ENCODE assay signal across 8 cellular contexts in genomic region chr1:153921080-153921802, GRCh38. TPM values are rescaled to one million over a fixed set of nuclear protein-coding genes. Genes with fewer than 3 reads are reported as not detected.
A peak's percentile ranks its signal among the peaks of the same experiment; 100 is the strongest.
DNase-seq lines count a peak whose midpoint lies in the region; ATAC-seq, FAIRE-seq and TF ChIP-seq lines count a peak whose summit lies in the region.

No MANE protein-coding gene starts in this region.

- no peak for DNase-seq in GM12891 (ENCODE audit: insufficient read length, low spot score)
- no peak for DNase-seq in fibroblast of villous mesenchyme (ENCODE audit: low read depth)
- no peak for DNase-seq in gastrocnemius medialis
- no peak for DNase-seq in AG08396 (ENCODE audit: low spot score)
- DNase-seq in effector CD8-positive, alpha-beta T cell (lab: John Stamatoyannopoulos, UW): no peak
- DNase-seq in NCI-H2171 (lab: John Stamatoyannopoulos, UW): no peak
- DNase-seq in hypothalamus (lab: John Stamatoyannopoulos, UW): no peak

- no peak for FAIRE-seq in GM12891 (lab: Jason Lieb, UNC)

- peak overlapping the region; percentile 88 for H3K4me3 ChIP-seq in fibroblast of villous mesenchyme (ENCODE audit: low read depth, low read length)
- peak overlapping the region; percentile 56 to 93 (median 89) for H3K4me3 ChIP-seq in gastrocnemius medialis

- H3K36me3 ChIP-seq in gastrocnemius medialis: no peaks in the 10 kb centered on the region

- TF ChIP-seq CTCF in fibroblast of villous mesenchyme (IDR thresholded peaks at IDR 0.05; ENCODE audit: insufficient read depth, low read depth, low read length) (no peak), gastrocnemius medialis (IDR thresholded peaks at IDR 0.05 in 4 of 5, conservative IDR thresholded peaks at IDR 0.05 in 1 of 5) (no peak)

- in situ Hi-C loops in gastrocnemius medialis (cut with MboI; ENCODE audit: low sequenced_read_pairs in 4 of 4): loop anchor here (10.0 to 25.0 kb wide), 2 partner anchors 64 to 109 kb away; partner anchors contain the start of gene RAB13 (in 1 of the 4)

- ATAC-seq in SK-N-SH treated with all-trans-retinoic acid at 6 μM for 48 hours (no peak), gastrocnemius medialis (no peak)

- intact Hi-C loops in gastrocnemius medialis (cut with DNase I; ENCODE audit: low total_unique reads): loop anchor here (5.0 kb wide), 3 partner anchors 66 to 124 kb away; partner anchors contain the start of gene RAB13

- no peaks in the 10 kb centered on the region for H3K9me3 ChIP-seq in gastrocnemius medialis

- TF ChIP-seq POLR2A in GM12891 (IDR thresholded peaks at IDR 0.05; ENCODE audit: low read depth, low read length): no peak
- TF ChIP-seq POLR2A in gastrocnemius medialis (IDR thresholded peaks at IDR 0.05): no peak

- H3K27me3 ChIP-seq in gastrocnemius medialis: no peaks in the 10 kb centered on the region

- peaks cover 50 to 53% of the 10 kb centered on the region in 2 donors for H3K4me1 ChIP-seq in gastrocnemius medialis

- peak overlapping the region; percentile 98 to 99 (median 98) for H3K27ac ChIP-seq in gastrocnemius medialis

TF ChIP-seq in GM12891, 5 proteins besides CTCF, POLR2A, EP300 and RAD21:
- TF ChIP-seq TAF1 (IDR thresholded peaks at IDR 0.05; ENCODE audit: low read depth, low read length) (no peak), SPI1 (IDR thresholded peaks at IDR 0.05; ENCODE audit: low read depth, low read length) (no peak), PAX5 (IDR thresholded peaks at IDR 0.05; ENCODE audit: insufficient read depth, low read length, severe bottlenecking) (no peak), POU2F2 (IDR thresholded peaks at IDR 0.05; ENCODE audit: low read depth, low read length) (no peak), POLR2AphosphoS5 (IDR thresholded peaks at IDR 0.05; ENCODE audit: low read depth, low read length) (0 out of 2 replicates have a peak, but pooled peaks have one; percentile 33)
TF ChIP-seq in GM12891: peak in this region for 1.

TF ChIP-seq in SK-N-SH treated with all-trans-retinoic acid at 6 μM for 48 hours, 23 proteins besides CTCF, POLR2A, EP300 and RAD21:
- peak; percentile 2; the same call in 1 of the 2 replicates for TF ChIP-seq ZC3H10 (CRISPR knock-in tag; IDR thresholded peaks at IDR 0.05)
- TF ChIP-seq CSDC2 (CRISPR knock-in tag; IDR thresholded peaks at IDR 0.05): no peak

RNA-seq across cellular contexts. Expression of gene GATAD2B, which starts 1.5 kb away (rescaled TPM):
- polyA plus RNA-seq in GM12891 (2012; ENCODE audit: low read depth, missing spikeins): 9.4 TPM
- total RNA-seq in fibroblast of villous mesenchyme (6.8 and 8.6 TPM in 2 replicates), gastrocnemius medialis (10 to 100 TPM; 22.0 to 40.7 (median 28.1) TPM)

RNA-seq across cellular contexts. Expression of gene DENND4B, which starts 25.3 kb away (rescaled TPM):
- 32.4 TPM for polyA plus RNA-seq in GM12891 (2012; ENCODE audit: low read depth, missing spikeins)
- total RNA-seq in fibroblast of villous mesenchyme (27.6 and 29.0 TPM in 2 replicates), gastrocnemius medialis (10 to 100 TPM; 38.0 to 45.8 (median 40.1) TPM)

RNA-seq across cellular contexts. Expression of gene CRTC2, which starts 37.2 kb away (rescaled TPM):
- polyA plus RNA-seq in GM12891 (2012; ENCODE audit: low read depth, missing spikeins): 55.7 TPM
- 4.5 and 6.0 TPM in 2 replicates for total RNA-seq in fibroblast of villous mesenchyme
- 10 to 100 TPM; 17.4 to 27.1 (median 23.3) TPM for total RNA-seq in gastrocnemius medialis

RNA-seq across cellular contexts. Expression of gene SLC39A1, which starts 42.1 kb away (rescaled TPM):
- 54.0 TPM for polyA plus RNA-seq in GM12891 (2012; ENCODE audit: low read depth, missing spikeins)
- 127 and 153 TPM in 2 replicates for total RNA-seq in fibroblast of villous mesenchyme
- total RNA-seq in gastrocnemius medialis: 10 to 100 TPM; 37.1 to 63.2 (median 47.9) TPM

RNA-seq across cellular contexts. Expression of gene CREB3L4, which starts 46.5 kb away (rescaled TPM):
- 10.8 TPM for polyA plus RNA-seq in GM12891 (2012; ENCODE audit: low read depth, missing spikeins)
- total RNA-seq in fibroblast of villous mesenchyme (3.9 TPM in 2 replicates), gastrocnemius medialis (1 to 10 TPM; 4.5 to 7.9 (median 5.7) TPM)
